2 cellular contexts compared by ENCODE assay signal in genomic region chr2:111171337-111171930, GRCh38.
A peak's percentile ranks its signal among the peaks of the same experiment; 100 is the strongest.
TF ChIP-seq lines count a peak whose summit lies in the region.

No MANE protein-coding gene starts in this region.

TF ChIP-seq in HEK293, 187 proteins besides CTCF, POLR2A, EP300 and RAD21:
- TF ChIP-seq RBAK (tag by site-specific recombination; IDR thresholded peaks at IDR 0.05) (no peak), GLIS2 (tag by site-specific recombination; IDR thresholded peaks at IDR 0.05) (no peak), ZFP3 (tag by site-specific recombination; IDR thresholded peaks at IDR 0.05; ENCODE audit: low read depth) (no peak), ZBTB26 (tag by site-specific recombination; optimal IDR thresholded peaks at IDR 0.05) (no peak), REST (tag by site-specific recombination; IDR thresholded peaks at IDR 0.05) (no peak), SCRT1 (tag by site-specific recombination; IDR thresholded peaks at IDR 0.05; ENCODE audit: borderline replicate concordance) (peak; percentile 89), ZNF169 (tag by site-specific recombination; IDR thresholded peaks at IDR 0.05) (no peak), ZNF155 (tag by site-specific recombination; IDR thresholded peaks at IDR 0.05) (no peak), ZNF18 (tag by site-specific recombination; IDR thresholded peaks at IDR 0.05) (no peak), SCRT2 (tag by site-specific recombination; IDR thresholded peaks at IDR 0.05) (peak; percentile 95), MEIS1 (CRISPR knock-in tag; IDR thresholded peaks at IDR 0.05; ENCODE audit: borderline replicate concordance) (no peak), ZNF335 (tag by site-specific recombination; conservative IDR thresholded peaks at IDR 0.05) (no peak), ZNF211 (tag by site-specific recombination; IDR thresholded peaks at IDR 0.05; ENCODE audit: low read depth) (no peak), ZIC2 (tag by site-specific recombination; IDR thresholded peaks at IDR 0.05) (peak; percentile 25; the same call in 1 of the 2 replicates), ZNF501 (tag by site-specific recombination; IDR thresholded peaks at IDR 0.05) (no peak)
- TF ChIP-seq, protein P1, sequence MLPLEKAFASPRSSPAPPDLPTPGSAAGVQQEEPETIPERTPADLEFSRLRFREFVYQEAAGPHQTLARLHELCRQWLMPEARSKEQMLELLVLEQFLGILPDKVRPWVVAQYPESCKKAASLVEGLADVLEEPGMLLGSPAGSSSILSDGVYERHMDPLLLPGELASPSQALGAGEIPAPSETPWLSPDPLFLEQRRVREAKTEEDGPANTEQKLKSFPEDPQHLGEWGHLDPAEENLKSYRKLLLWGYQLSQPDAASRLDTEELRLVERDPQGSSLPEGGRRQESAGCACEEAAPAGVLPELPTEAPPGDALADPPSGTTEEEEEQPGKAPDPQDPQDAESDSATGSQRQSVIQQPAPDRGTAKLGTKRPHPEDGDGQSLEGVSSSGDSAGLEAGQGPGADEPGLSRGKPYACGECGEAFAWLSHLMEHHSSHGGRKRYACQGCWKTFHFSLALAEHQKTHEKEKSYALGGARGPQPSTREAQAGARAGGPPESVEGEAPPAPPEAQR (tag by site-specific recombination; IDR thresholded peaks at IDR 0.05) = no peak
- TF ChIP-seq, protein P2, sequence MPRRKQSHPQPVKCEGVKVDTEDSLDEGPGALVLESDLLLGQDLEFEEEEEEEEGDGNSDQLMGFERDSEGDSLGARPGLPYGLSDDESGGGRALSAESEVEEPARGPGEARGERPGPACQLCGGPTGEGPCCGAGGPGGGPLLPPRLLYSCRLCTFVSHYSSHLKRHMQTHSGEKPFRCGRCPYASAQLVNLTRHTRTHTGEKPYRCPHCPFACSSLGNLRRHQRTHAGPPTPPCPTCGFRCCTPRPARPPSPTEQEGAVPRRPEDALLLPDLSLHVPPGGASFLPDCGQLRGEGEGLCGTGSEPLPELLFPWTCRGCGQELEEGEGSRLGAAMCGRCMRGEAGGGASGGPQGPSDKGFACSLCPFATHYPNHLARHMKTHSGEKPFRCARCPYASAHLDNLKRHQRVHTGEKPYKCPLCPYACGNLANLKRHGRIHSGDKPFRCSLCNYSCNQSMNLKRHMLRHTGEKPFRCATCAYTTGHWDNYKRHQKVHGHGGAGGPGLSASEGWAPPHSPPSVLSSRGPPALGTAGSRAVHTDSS (tag by site-specific recombination; IDR thresholded peaks at IDR 0.05) = no peak
- TF ChIP-seq, protein P3, sequence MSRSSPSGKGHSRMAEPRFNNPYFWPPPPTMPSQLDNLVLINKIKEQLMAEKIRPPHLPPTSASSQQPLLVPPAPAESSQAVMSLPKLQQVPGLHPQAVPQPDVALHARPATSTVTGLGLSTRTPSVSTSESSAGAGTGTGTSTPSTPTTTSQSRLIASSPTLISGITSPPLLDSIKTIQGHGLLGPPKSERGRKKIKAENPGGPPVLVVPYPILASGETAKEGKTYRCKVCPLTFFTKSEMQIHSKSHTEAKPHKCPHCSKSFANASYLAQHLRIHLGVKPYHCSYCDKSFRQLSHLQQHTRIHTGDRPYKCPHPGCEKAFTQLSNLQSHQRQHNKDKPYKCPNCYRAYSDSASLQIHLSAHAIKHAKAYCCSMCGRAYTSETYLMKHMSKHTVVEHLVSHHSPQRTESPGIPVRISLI (tag by site-specific recombination; IDR thresholded peaks at IDR 0.05) = no peak
TF ChIP-seq in HEK293: peak in this region for 3.

TF ChIP-seq in K562, 482 proteins besides CTCF, POLR2A, EP300 and RAD21:
- TF ChIP-seq U2AF2 (optimal IDR thresholded peaks at IDR 0.05; ENCODE audit: low read depth, low read length) (no peak), CBFA2T3 (IDR thresholded peaks at IDR 0.05) (peak; percentile 51), ZNF140 (CRISPR knock-in tag; IDR thresholded peaks at IDR 0.05) (no peak), TCF3 (CRISPR knock-in tag; IDR thresholded peaks at IDR 0.05) (peak; percentile 32; the same call in 1 of the 2 replicates)
